Comparison of ENCODE assay signal across 1 cellular context in the genomic region with DNA sequence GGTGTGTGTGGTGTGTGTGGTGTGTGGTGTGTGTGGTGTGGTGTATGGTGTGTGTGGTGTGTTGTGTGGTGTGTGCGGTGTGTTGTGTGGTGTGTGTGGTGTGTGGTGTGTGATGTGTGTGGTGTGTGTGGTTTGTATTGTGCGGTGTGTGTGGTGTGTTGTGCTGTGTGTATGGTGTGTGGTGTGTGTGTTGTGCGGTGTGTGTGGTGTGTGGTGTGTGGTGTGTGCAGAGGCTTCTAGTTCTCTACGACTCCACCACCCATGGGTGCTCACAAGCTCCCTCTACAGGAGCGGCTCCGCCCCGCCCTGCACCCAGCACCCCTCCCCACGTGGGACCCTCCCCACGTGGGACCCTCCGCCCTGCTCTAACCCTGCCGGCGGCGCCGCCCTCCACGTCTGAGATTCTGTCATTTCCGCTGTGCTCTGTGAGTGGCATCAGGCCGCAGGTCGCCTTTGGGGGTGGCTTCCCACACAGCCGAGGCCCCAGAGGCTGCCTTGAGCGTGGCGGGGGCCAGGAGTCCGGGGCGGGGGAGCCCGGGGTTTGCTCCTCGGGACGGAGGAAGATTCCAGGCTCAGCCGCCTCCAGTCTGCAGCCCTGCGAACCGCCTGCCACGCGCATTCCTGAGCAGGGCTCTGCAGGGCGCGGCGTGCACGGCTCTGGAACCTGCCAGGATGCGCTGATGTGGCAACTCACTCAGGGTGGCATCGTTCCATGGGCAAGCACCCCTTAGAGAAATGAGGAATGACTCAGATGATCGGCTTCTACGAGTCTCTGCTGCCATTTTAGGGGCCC.
TF ChIP-seq lines count a peak whose summit lies in the region.

No MANE protein-coding gene starts in this region.

TF ChIP-seq in K562, 482 proteins besides CTCF, POLR2A, EP300 and RAD21 (continued from another document and continues in another):
- TF ChIP-seq, protein P1, sequence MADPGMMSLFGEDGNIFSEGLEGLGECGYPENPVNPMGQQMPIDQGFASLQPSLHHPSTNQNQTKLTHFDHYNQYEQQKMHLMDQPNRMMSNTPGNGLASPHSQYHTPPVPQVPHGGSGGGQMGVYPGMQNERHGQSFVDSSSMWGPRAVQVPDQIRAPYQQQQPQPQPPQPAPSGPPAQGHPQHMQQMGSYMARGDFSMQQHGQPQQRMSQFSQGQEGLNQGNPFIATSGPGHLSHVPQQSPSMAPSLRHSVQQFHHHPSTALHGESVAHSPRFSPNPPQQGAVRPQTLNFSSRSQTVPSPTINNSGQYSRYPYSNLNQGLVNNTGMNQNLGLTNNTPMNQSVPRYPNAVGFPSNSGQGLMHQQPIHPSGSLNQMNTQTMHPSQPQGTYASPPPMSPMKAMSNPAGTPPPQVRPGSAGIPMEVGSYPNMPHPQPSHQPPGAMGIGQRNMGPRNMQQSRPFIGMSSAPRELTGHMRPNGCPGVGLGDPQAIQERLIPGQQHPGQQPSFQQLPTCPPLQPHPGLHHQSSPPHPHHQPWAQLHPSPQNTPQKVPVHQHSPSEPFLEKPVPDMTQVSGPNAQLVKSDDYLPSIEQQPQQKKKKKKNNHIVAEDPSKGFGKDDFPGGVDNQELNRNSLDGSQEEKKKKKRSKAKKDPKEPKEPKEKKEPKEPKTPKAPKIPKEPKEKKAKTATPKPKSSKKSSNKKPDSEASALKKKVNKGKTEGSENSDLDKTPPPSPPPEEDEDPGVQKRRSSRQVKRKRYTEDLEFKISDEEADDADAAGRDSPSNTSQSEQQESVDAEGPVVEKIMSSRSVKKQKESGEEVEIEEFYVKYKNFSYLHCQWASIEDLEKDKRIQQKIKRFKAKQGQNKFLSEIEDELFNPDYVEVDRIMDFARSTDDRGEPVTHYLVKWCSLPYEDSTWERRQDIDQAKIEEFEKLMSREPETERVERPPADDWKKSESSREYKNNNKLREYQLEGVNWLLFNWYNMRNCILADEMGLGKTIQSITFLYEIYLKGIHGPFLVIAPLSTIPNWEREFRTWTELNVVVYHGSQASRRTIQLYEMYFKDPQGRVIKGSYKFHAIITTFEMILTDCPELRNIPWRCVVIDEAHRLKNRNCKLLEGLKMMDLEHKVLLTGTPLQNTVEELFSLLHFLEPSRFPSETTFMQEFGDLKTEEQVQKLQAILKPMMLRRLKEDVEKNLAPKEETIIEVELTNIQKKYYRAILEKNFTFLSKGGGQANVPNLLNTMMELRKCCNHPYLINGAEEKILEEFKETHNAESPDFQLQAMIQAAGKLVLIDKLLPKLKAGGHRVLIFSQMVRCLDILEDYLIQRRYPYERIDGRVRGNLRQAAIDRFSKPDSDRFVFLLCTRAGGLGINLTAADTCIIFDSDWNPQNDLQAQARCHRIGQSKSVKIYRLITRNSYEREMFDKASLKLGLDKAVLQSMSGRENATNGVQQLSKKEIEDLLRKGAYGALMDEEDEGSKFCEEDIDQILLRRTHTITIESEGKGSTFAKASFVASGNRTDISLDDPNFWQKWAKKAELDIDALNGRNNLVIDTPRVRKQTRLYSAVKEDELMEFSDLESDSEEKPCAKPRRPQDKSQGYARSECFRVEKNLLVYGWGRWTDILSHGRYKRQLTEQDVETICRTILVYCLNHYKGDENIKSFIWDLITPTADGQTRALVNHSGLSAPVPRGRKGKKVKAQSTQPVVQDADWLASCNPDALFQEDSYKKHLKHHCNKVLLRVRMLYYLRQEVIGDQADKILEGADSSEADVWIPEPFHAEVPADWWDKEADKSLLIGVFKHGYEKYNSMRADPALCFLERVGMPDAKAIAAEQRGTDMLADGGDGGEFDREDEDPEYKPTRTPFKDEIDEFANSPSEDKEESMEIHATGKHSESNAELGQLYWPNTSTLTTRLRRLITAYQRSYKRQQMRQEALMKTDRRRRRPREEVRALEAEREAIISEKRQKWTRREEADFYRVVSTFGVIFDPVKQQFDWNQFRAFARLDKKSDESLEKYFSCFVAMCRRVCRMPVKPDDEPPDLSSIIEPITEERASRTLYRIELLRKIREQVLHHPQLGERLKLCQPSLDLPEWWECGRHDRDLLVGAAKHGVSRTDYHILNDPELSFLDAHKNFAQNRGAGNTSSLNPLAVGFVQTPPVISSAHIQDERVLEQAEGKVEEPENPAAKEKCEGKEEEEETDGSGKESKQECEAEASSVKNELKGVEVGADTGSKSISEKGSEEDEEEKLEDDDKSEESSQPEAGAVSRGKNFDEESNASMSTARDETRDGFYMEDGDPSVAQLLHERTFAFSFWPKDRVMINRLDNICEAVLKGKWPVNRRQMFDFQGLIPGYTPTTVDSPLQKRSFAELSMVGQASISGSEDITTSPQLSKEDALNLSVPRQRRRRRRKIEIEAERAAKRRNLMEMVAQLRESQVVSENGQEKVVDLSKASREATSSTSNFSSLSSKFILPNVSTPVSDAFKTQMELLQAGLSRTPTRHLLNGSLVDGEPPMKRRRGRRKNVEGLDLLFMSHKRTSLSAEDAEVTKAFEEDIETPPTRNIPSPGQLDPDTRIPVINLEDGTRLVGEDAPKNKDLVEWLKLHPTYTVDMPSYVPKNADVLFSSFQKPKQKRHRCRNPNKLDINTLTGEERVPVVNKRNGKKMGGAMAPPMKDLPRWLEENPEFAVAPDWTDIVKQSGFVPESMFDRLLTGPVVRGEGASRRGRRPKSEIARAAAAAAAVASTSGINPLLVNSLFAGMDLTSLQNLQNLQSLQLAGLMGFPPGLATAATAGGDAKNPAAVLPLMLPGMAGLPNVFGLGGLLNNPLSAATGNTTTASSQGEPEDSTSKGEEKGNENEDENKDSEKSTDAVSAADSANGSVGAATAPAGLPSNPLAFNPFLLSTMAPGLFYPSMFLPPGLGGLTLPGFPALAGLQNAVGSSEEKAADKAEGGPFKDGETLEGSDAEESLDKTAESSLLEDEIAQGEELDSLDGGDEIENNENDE (IDR thresholded peaks at IDR 0.05; ENCODE audit: low read depth, low read length): no peak
- TF ChIP-seq YY1 (IDR thresholded peaks at IDR 0.05; ENCODE audit: borderline replicate concordance in 1 of 3, control insufficient read depth in 1 of 3, extremely low read depth in 1 of 3, insufficient read depth in 3 of 3, insufficient read length in 1 of 3, insufficient replicate concordance in 2 of 3, low read depth in 1 of 3, low read length in 2 of 3) (peak in 1 of 3 experiments; percentile 12), RFX1 (IDR thresholded peaks at IDR 0.05) (no peak), ZBTB40 (IDR thresholded peaks at IDR 0.05) (no peak), ZBTB40 (CRISPR knock-in tag; IDR thresholded peaks at IDR 0.05) (no peak; the same call in 1 of the 2 replicates), ILK (tag; IDR thresholded peaks at IDR 0.05; ENCODE audit: borderline replicate concordance, low read depth) (no peak), SMAD3 (CRISPR knock-in tag; conservative IDR thresholded peaks at IDR 0.05) (no peak), MYC (IDR thresholded peaks at IDR 0.05; ENCODE audit: low read depth, low read length) (peak; percentile 56; the same call in 1 of the 2 replicates), MYC (CRISPR knock-in tag; IDR thresholded peaks at IDR 0.05; ENCODE audit: borderline replicate concordance, low read depth) (no peak), PHTF2 (CRISPR knock-in tag; IDR thresholded peaks at IDR 0.05) (no peak), ZFP36 (IDR thresholded peaks at IDR 0.05; ENCODE audit: low read depth, low read length, partially characterized antibody) (no peak), RAD51 (IDR thresholded peaks at IDR 0.05; ENCODE audit: borderline replicate concordance, low read depth) (peak; percentile 62; the same call in 1 of the 2 replicates), CBFA2T2 (conservative IDR thresholded peaks at IDR 0.05) (peak; percentile 18; the same call in 1 of the 2 replicates), EWSR1 (IDR thresholded peaks at IDR 0.05; ENCODE audit: borderline replicate concordance, low read depth, partially characterized antibody) (no peak), ZNF785 (CRISPR knock-in tag; IDR thresholded peaks at IDR 0.05) (no peak), EP400 (IDR thresholded peaks at IDR 0.05) (peak; percentile 47; the same call in 1 of the 2 replicates)
- TF ChIP-seq, protein P2, sequence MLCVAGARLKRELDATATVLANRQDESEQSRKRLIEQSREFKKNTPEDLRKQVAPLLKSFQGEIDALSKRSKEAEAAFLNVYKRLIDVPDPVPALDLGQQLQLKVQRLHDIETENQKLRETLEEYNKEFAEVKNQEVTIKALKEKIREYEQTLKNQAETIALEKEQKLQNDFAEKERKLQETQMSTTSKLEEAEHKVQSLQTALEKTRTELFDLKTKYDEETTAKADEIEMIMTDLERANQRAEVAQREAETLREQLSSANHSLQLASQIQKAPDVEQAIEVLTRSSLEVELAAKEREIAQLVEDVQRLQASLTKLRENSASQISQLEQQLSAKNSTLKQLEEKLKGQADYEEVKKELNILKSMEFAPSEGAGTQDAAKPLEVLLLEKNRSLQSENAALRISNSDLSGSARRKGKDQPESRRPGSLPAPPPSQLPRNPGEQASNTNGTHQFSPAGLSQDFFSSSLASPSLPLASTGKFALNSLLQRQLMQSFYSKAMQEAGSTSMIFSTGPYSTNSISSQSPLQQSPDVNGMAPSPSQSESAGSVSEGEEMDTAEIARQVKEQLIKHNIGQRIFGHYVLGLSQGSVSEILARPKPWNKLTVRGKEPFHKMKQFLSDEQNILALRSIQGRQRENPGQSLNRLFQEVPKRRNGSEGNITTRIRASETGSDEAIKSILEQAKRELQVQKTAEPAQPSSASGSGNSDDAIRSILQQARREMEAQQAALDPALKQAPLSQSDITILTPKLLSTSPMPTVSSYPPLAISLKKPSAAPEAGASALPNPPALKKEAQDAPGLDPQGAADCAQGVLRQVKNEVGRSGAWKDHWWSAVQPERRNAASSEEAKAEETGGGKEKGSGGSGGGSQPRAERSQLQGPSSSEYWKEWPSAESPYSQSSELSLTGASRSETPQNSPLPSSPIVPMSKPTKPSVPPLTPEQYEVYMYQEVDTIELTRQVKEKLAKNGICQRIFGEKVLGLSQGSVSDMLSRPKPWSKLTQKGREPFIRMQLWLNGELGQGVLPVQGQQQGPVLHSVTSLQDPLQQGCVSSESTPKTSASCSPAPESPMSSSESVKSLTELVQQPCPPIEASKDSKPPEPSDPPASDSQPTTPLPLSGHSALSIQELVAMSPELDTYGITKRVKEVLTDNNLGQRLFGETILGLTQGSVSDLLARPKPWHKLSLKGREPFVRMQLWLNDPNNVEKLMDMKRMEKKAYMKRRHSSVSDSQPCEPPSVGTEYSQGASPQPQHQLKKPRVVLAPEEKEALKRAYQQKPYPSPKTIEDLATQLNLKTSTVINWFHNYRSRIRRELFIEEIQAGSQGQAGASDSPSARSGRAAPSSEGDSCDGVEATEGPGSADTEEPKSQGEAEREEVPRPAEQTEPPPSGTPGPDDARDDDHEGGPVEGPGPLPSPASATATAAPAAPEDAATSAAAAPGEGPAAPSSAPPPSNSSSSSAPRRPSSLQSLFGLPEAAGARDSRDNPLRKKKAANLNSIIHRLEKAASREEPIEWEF (CRISPR knock-in tag; IDR thresholded peaks at IDR 0.05): no peak
- TF ChIP-seq, protein P3, sequence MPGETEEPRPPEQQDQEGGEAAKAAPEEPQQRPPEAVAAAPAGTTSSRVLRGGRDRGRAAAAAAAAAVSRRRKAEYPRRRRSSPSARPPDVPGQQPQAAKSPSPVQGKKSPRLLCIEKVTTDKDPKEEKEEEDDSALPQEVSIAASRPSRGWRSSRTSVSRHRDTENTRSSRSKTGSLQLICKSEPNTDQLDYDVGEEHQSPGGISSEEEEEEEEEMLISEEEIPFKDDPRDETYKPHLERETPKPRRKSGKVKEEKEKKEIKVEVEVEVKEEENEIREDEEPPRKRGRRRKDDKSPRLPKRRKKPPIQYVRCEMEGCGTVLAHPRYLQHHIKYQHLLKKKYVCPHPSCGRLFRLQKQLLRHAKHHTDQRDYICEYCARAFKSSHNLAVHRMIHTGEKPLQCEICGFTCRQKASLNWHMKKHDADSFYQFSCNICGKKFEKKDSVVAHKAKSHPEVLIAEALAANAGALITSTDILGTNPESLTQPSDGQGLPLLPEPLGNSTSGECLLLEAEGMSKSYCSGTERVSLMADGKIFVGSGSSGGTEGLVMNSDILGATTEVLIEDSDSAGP (CRISPR knock-in tag; IDR thresholded peaks at IDR 0.05): peak; percentile 59; the same call in 1 of the 2 replicates
